8 cellular contexts compared by ENCODE assay signal in the genomic region with DNA sequence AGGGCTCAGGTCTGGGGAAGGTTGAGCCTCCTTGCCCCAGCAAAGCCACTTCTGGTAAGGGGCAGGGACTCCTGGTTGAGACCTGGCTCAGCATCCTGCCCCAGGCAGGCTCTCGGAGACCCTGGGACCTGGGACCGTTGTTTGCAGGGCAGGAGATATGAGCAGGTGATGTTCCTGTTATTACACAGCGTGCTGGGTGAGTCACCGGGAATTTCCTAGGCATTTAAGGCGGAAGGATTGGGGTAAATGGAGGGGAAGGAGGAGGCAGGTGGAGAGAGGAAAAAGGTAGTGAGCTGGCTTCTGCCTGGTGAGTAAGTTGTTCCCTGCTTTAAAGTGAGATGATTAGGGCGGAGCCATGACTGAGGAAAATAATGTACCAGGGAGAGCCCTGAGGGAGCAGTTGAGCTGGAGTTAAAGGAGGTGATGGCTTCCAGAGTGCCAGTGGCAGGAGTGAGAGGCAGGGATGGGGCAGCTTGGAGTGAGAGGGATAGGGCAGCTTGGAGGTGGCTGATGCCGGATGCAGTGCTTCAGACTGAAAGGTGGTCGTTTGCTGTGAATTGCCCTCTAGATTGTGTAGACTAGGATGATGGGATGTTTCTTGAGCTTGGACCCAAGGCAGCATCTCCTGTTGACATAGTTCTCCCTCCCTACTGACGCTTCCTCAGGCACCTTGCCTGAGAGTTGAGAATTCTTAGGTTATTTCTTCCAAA.
DNase-seq lines count a peak whose midpoint lies in the region; ATAC-seq and TF ChIP-seq lines count a peak whose summit lies in the region.

No MANE protein-coding gene starts in this region.

- H3K27ac ChIP-seq in SK-N-MC (peak overlapping the region; percentile 65), esophagus muscularis mucosa (replicated peaks in 1 of 4) (peak overlapping the region; percentile 68 to 86 (median 85)), smooth muscle cell (ENCODE audit: low read depth) (peak overlapping the region; percentile 93), aorta (ENCODE audit: low read depth in 1 of 2, low read length in 2 of 2) (no peak overlapping the region)

- H3K4me3 ChIP-seq in SK-N-MC (no peak overlapping the region), esophagus muscularis mucosa (no peak overlapping the region), smooth muscle cell (no peak overlapping the region), aorta (ENCODE audit: low read length in 2 of 2) (no peak overlapping the region)

- H3K79me2 ChIP-seq in smooth muscle cell (ENCODE audit: low read depth) = peaks cover 5% of the 10 kb centered on the region

- H3K27me3 ChIP-seq in esophagus muscularis mucosa (no peaks in the 10 kb centered on the region), smooth muscle cell (ENCODE audit: low read depth) (no peaks in the 10 kb centered on the region), aorta (ENCODE audit: control insufficient read depth in 1 of 2, insufficient read depth in 2 of 2, low read length in 1 of 2) (no peaks in the 10 kb centered on the region)

- H3K36me3 ChIP-seq in SK-N-MC (ENCODE audit: insufficient read depth, low read length) = peaks cover 13% of the 10 kb centered on the region; the same call in 1 of the 2 replicates
- peaks cover 0 to 35% (median 25%) of the 10 kb centered on the region in 4 donors for H3K36me3 ChIP-seq in esophagus muscularis mucosa
- H3K36me3 ChIP-seq in smooth muscle cell (ENCODE audit: low read depth) = no peaks in the 10 kb centered on the region
- H3K36me3 ChIP-seq in aorta (ENCODE audit: control insufficient read depth in 1 of 2, insufficient read depth in 2 of 2, low read length in 1 of 2) = no peaks in the 10 kb centered on the region

- H3K9me3 ChIP-seq in SK-N-MC (ENCODE audit: low read depth, low read length) = no peaks in the 10 kb centered on the region
- H3K9me3 ChIP-seq in esophagus muscularis mucosa = no peaks in the 10 kb centered on the region
- no peaks in the 10 kb centered on the region for H3K9me3 ChIP-seq in smooth muscle cell (replicated peaks; ENCODE audit: low read depth)
- no peaks in the 10 kb centered on the region for H3K9me3 ChIP-seq in aorta (ENCODE audit: control insufficient read depth, low read length)

- TF ChIP-seq EP300 in esophagus muscularis mucosa (IDR thresholded peaks at IDR 0.05) = no peak

- ATAC-seq in aorta (ENCODE audit: low FRiP score) = no peak

- WGBS in esophagus muscularis mucosa = 78% methylated on average over 8 of the region's 9 CpGs
- WGBS in smooth muscle cell (ENCODE audit: low lambda C conversion rate) = 76% methylated on average over 9 of the region's 9 CpGs
- 82 to 83% methylated on average over 9 of the region's 9 CpGs for WGBS in aorta, 2 donors

- H2AFZ ChIP-seq in smooth muscle cell (ENCODE audit: low read depth) = no peak overlapping the region

- H3K4me2 ChIP-seq in smooth muscle cell = peak overlapping the region; percentile 11

- TF ChIP-seq POLR2A in esophagus muscularis mucosa (IDR thresholded peaks at IDR 0.05; ENCODE audit: low read depth) = no peak

- peaks cover 4% of the 10 kb centered on the region for H4K20me1 ChIP-seq in smooth muscle cell (ENCODE audit: low read depth)

- TF ChIP-seq CTCF in esophagus muscularis mucosa (IDR thresholded peaks at IDR 0.05) = no peak
- no peak for TF ChIP-seq CTCF in smooth muscle cell (IDR thresholded peaks at IDR 0.05; ENCODE audit: borderline replicate concordance, insufficient read depth, poor library complexity, severe bottlenecking)

- H3K4me1 ChIP-seq in esophagus muscularis mucosa (peaks cover 39 to 65% (median 54%) of the 10 kb centered on the region in 4 donors), smooth muscle cell (ENCODE audit: low read depth) (peaks cover 11% of the 10 kb centered on the region), aorta (ENCODE audit: control insufficient read depth in 1 of 2, insufficient read depth in 2 of 2, low read length in 2 of 2) (peaks cover 0 to 3% of the 10 kb centered on the region in 2 donors)

- peaks cover 37% of the 10 kb centered on the region for H3F3A ChIP-seq in smooth muscle cell (ENCODE audit: low read depth)

- DNase-seq in H4 (ENCODE audit: low spot score) = peak; percentile 55
- no peak for DNase-seq in SK-N-MC (ENCODE audit: low read depth, low spot score)
- no peak for DNase-seq in esophagus muscularis mucosa (ENCODE audit: extremely low spot score)
- no peak for DNase-seq in smooth muscle cell (lab: John Stamatoyannopoulos, UW; ENCODE audit: unreplicated experiment)
- DNase-seq in amygdala (lab: John Stamatoyannopoulos, UW) = no peak
- no peak for DNase-seq in effector CD8-positive, alpha-beta T cell (lab: John Stamatoyannopoulos, UW)
- DNase-seq in aorta = no peak
- no peak for DNase-seq in SKM-1 (lab: John Stamatoyannopoulos, UW; ENCODE audit: unreplicated experiment)

- intact Hi-C loops in esophagus muscularis mucosa (cut with DNase I) = no loop called here
- intact Hi-C loops in aorta (cut with DNase I) = loop anchor here in 1 of 2 donors (5.0 kb wide), 1 partner anchor 108 kb away; a partner anchor contains a TSS

- no peak overlapping the region for H3K9ac ChIP-seq in SK-N-MC (ENCODE audit: insufficient read length)
- H3K9ac ChIP-seq in smooth muscle cell (ENCODE audit: low read depth) = no peak overlapping the region

Comparison
In these comparisons a context has a peak if more than half of its experiments do, and no peak if none do; other contexts are left out.
1. H3K27ac ChIP-seq: peak in SK-N-MC (single experiment), esophagus muscularis mucosa (4 of 4) and smooth muscle cell (single experiment); none in aorta (0 of 2).